19 cellular contexts compared by ENCODE assay signal in the genomic region with DNA sequence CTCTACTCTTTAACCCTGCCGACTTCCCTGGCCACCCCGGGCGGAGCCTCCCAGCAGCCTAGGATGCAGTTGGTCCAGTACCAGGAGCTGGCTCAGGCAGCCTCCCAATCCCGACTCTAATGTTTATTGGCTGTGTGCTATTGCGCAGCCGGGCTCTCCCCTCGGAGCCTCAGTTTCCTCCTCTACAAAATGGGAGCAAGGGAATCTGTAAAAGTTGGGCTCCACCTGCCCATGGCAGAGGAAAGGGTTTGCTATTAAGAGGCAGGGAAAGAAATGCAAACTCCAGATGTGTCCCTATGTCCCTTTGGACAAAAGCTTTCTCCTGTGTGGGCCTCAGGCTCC.
DNase-seq lines count a peak whose midpoint lies in the region; ATAC-seq and TF ChIP-seq lines count a peak whose summit lies in the region.
"Had no signal": no experiment of that assay in that cellular context is flagged by ENCODE, and none has a peak within 500 bp of the region (broad histone marks: within the 10 kb centered on the region; RNA-seq: fewer than 3 reads in every experiment).

No MANE protein-coding gene starts in this region.

- H3F3A ChIP-seq in neural progenitor cell (ENCODE audit: low read depth): peaks cover 37% of the 10 kb centered on the region

- no peak overlapping the region for H2BK20ac ChIP-seq in H9 (ENCODE audit: low read depth, low read length, poor library complexity, severe bottlenecking)

- no peaks in the 10 kb centered on the region for H3K27me3 ChIP-seq in H9 (ENCODE audit: insufficient read depth, low read length)
- H3K27me3 ChIP-seq in WERI-Rb-1 (ENCODE audit: insufficient read depth, low read depth, severe bottlenecking): peaks cover 11% of the 10 kb centered on the region
- no peaks in the 10 kb centered on the region for H3K27me3 ChIP-seq in neural progenitor cell
- H3K27me3 ChIP-seq: BE2C, Peyer's patch had no signal

- H3K4me1 Mint-ChIP-seq in H9: peaks cover 21 to 44% of the 10 kb centered on the region in 2 experiments
- peaks cover 50% of the 10 kb centered on the region for H3K4me1 Mint-ChIP-seq in neural progenitor cell
- no peaks in the 10 kb centered on the region for H3K4me1 Mint-ChIP-seq in activated T-helper 1 cell treated with anti-CD3 and anti-CD28 coated beads, Interleukin-12 subunit alpha, Interleukin-12 subunit beta, Interleukin-2, Interleukin-4 antibody, amounts not matched to agents 30 ng/mL and 10 ng/mL and 1 ng/mL, durations not matched to agents 14 hours and 24 hours and 36 hours (ENCODE audit: low read depth)

- H3K27me3 Mint-ChIP-seq in H9 (ENCODE audit: low read depth) (peaks cover 48% of the 10 kb centered on the region), neural progenitor cell (ENCODE audit: insufficient read depth, low read depth) (peaks cover 7% of the 10 kb centered on the region)
- H3K27me3 Mint-ChIP-seq in activated T-helper 1 cell treated with anti-CD3 and anti-CD28 coated beads, Interleukin-12 subunit alpha, Interleukin-12 subunit beta, Interleukin-2, Interleukin-4 antibody, amounts not matched to agents 30 ng/mL and 10 ng/mL and 1 ng/mL, durations not matched to agents 14 hours and 24 hours and 36 hours (ENCODE audit: insufficient read depth): peaks cover 5% of the 10 kb centered on the region
- H3K27me3 Mint-ChIP-seq: CD4-positive, CD25-positive, alpha-beta regulatory T cell had no signal

- H3K4me2 ChIP-seq in H9 (ENCODE audit: insufficient read depth, insufficient read length, low read length) (peak overlapping the region; percentile 34), neural progenitor cell (no peak overlapping the region)
- H3K4me2 ChIP-seq: KMS-11 had no signal

- no peak overlapping the region for H2BK120ac ChIP-seq in H9 (ENCODE audit: low read depth, low read length, poor library complexity, severe bottlenecking)

- H3K23ac ChIP-seq in H9 (ENCODE audit: insufficient read length, low read depth, low read length): no peak overlapping the region

- H2BK12ac ChIP-seq in H9 (ENCODE audit: insufficient read length, low read depth, low read length): no peak overlapping the region

- H2AK5ac ChIP-seq in H9 (ENCODE audit: insufficient read length, low read length): no peak overlapping the region

- H3K4me3 ChIP-seq in WERI-Rb-1 (ENCODE audit: low read depth, low read length) (no peak overlapping the region), neural progenitor cell (no peak overlapping the region)
- H3K4me3 ChIP-seq: Peyer's patch, SK-N-MC had no signal

- peak overlapping the region in 1 of 2 experiments; percentile 47; a peak in 1 of 5 replicates for H3K4me3 Mint-ChIP-seq in H9
- peak overlapping the region; percentile 46 for H3K4me3 Mint-ChIP-seq in neural progenitor cell
- no peak overlapping the region for H3K4me3 Mint-ChIP-seq in activated T-helper 1 cell treated with anti-CD3 and anti-CD28 coated beads, Interleukin-12 subunit alpha, Interleukin-12 subunit beta, Interleukin-2, Interleukin-4 antibody, amounts not matched to agents 30 ng/mL and 10 ng/mL and 1 ng/mL, durations not matched to agents 14 hours and 24 hours and 36 hours
- H3K4me3 Mint-ChIP-seq: CD4-positive, CD25-positive, alpha-beta regulatory T cell; IgD-negative memory B cell had no signal

- no peak for TF ChIP-seq CTCF in H9 (conservative IDR thresholded peaks at IDR 0.05)
- no peak for TF ChIP-seq CTCF in WERI-Rb-1 (IDR thresholded peaks at IDR 0.05; ENCODE audit: low read depth, low read length)
- TF ChIP-seq CTCF in neural progenitor cell (IDR thresholded peaks at IDR 0.05): no peak

- no peak overlapping the region for H3K27ac ChIP-seq in H9 (ENCODE audit: insufficient read length, low read depth, low read length)
- peak overlapping the region; percentile 46; the same call in 1 of the 2 replicates for H3K27ac ChIP-seq in WERI-Rb-1
- peak overlapping the region; percentile 78 for H3K27ac ChIP-seq in neural progenitor cell
- H3K27ac ChIP-seq: KMS-11, Peyer's patch, SK-N-MC had no signal

- no peak overlapping the region for H4K8ac ChIP-seq in H9 (replicated peaks; ENCODE audit: insufficient read length, low read depth, low read length)

- intact Hi-C loops in activated T-helper 1 cell treated with anti-CD3 and anti-CD28 coated beads, Interleukin-12 subunit alpha, Interleukin-12 subunit beta, Interleukin-2, Interleukin-4 antibody, amounts not matched to agents 30 ng/mL and 10 ng/mL and 1 ng/mL, durations not matched to agents 14 hours and 24 hours and 36 hours (cut with micrococcal nuclease): no loop called here

- peaks cover 69 to 73% of the 10 kb centered on the region in 2 experiments for H3K9me3 Mint-ChIP-seq in H9
- peaks cover 6% of the 10 kb centered on the region for H3K9me3 Mint-ChIP-seq in neural progenitor cell
- no peaks in the 10 kb centered on the region for H3K9me3 Mint-ChIP-seq in activated T-helper 1 cell treated with anti-CD3 and anti-CD28 coated beads, Interleukin-12 subunit alpha, Interleukin-12 subunit beta, Interleukin-2, Interleukin-4 antibody, amounts not matched to agents 30 ng/mL and 10 ng/mL and 1 ng/mL, durations not matched to agents 14 hours and 24 hours and 36 hours
- H3K9me3 Mint-ChIP-seq: CD4-positive, CD25-positive, alpha-beta regulatory T cell had no signal

- H4K91ac ChIP-seq in H9 (ENCODE audit: insufficient read length, low read depth, low read length): no peak overlapping the region

- H3K56ac ChIP-seq in H9 (ENCODE audit: insufficient read length, low read depth, low read length): no peak overlapping the region

- H2BK15ac ChIP-seq in H9 (ENCODE audit: low read depth, low read length): no peak overlapping the region

- H3K9me3 ChIP-seq in H9 (ENCODE audit: control insufficient read depth, low read depth, low read length) (no peaks in the 10 kb centered on the region), WERI-Rb-1 (ENCODE audit: severe bottlenecking) (no peaks in the 10 kb centered on the region), neural progenitor cell (ENCODE audit: low read depth) (no peaks in the 10 kb centered on the region)
- H3K9me3 ChIP-seq: BE2C, Peyer's patch had no signal

- H2AFZ ChIP-seq in H9 (ENCODE audit: low read length) (no peak overlapping the region), neural progenitor cell (replicated peaks) (no peak overlapping the region)

- no CpG with 5 or more reads among the region's 7 CpGs for WGBS in H9 (ENCODE audit: extremely low coverage, insufficient read length, low lambda C conversion rate)

- DNase-seq in H9: no peak
- DNase-seq in WERI-Rb-1: no peak
- DNase-seq in neural progenitor cell (ENCODE audit: low spot score): no peak
- no peak for DNase-seq in COLO829 (ENCODE audit: low spot score)
- DNase-seq in germinal center (ENCODE audit: low spot score): no peak
- DNase-seq in activated T-helper 1 cell treated with anti-CD3 and anti-CD28 coated beads, Interleukin-12 subunit alpha, Interleukin-12 subunit beta, Interleukin-2, Interleukin-4 antibody, amounts not matched to agents 30 ng/mL and 10 ng/mL and 1 ng/mL, durations not matched to agents 14 hours and 24 hours and 36 hours (ENCODE audit: low spot score): no peak
- DNase-seq: ACHN; BE2C; CD4-positive, CD25-positive, alpha-beta regulatory T cell; MM.1S; NCI-H2029; NCI-H446; NCI-H524 treated with DMSO at 0.1 percent for 48 hours; Peyer's patch; SIG-M5 had no signal

- no peak overlapping the region for H2BK5ac ChIP-seq in H9 (ENCODE audit: insufficient read length, low read length)

- H3K4me1 ChIP-seq in H9 (ENCODE audit: insufficient read depth, low read length) (peaks cover 1% of the 10 kb centered on the region; the same call in 1 of the 2 replicates), neural progenitor cell (peaks cover 18% of the 10 kb centered on the region)
- H3K4me1 ChIP-seq: BE2C, Peyer's patch had no signal

- H3K79me2 ChIP-seq in H9 (ENCODE audit: insufficient read depth, low read length) (no peaks in the 10 kb centered on the region), neural progenitor cell (ENCODE audit: low read depth) (no peaks in the 10 kb centered on the region)

- no peak overlapping the region for H4K5ac ChIP-seq in H9 (ENCODE audit: insufficient read length, low read depth, low read length)

- H3K18ac ChIP-seq in H9 (ENCODE audit: insufficient read length, low read depth, low read length): no peak overlapping the region

- H3K14ac ChIP-seq in H9 (ENCODE audit: insufficient read depth, low read length): no peak overlapping the region

- no peaks in the 10 kb centered on the region for H4K20me1 ChIP-seq in H9 (ENCODE audit: control insufficient read depth, insufficient read depth, insufficient read length)
- H4K20me1 ChIP-seq in neural progenitor cell (ENCODE audit: low read depth): no peaks in the 10 kb centered on the region

- H3K79me1 ChIP-seq in H9 (ENCODE audit: insufficient read depth, low read depth, low read length, poor library complexity, severe bottlenecking): no peaks in the 10 kb centered on the region

- H3K36me3 Mint-ChIP-seq in H9 (ENCODE audit: insufficient read depth in 1 of 3, low read depth in 3 of 3) (peaks cover 0 to 6% (median 2%) of the 10 kb centered on the region in 3 experiments; a peak in 4 of 7 replicates), neural progenitor cell (no peaks in the 10 kb centered on the region)
- no peaks in the 10 kb centered on the region for H3K36me3 Mint-ChIP-seq in activated T-helper 1 cell treated with anti-CD3 and anti-CD28 coated beads, Interleukin-12 subunit alpha, Interleukin-12 subunit beta, Interleukin-2, Interleukin-4 antibody, amounts not matched to agents 30 ng/mL and 10 ng/mL and 1 ng/mL, durations not matched to agents 14 hours and 24 hours and 36 hours (ENCODE audit: low read depth)
- H3K36me3 Mint-ChIP-seq: CD4-positive, CD25-positive, alpha-beta regulatory T cell; IgD-negative memory B cell had no signal

- H3K4ac ChIP-seq in H9 (ENCODE audit: low read depth, low read length): no peak overlapping the region

- H3K36me3 ChIP-seq in WERI-Rb-1: no peaks in the 10 kb centered on the region
- no peaks in the 10 kb centered on the region for H3K36me3 ChIP-seq in neural progenitor cell
- H3K36me3 ChIP-seq: BE2C, Peyer's patch had no signal

- no peak overlapping the region for H3T11ph ChIP-seq in H9 (ENCODE audit: low read length)

- ATAC-seq in HG03039 (IDR thresholded peaks at IDR 0.05; ENCODE audit: unreplicated experiment): no peak

- H3K9ac ChIP-seq in H9 (ENCODE audit: extremely low read depth, insufficient read length, low read length) (no peak overlapping the region), neural progenitor cell (no peak overlapping the region)
- H3K9ac ChIP-seq: KMS-11 had no signal

- no peaks in the 10 kb centered on the region for H3K23me2 ChIP-seq in H9 (ENCODE audit: insufficient read length, low read depth, low read length, poor library complexity, severe bottlenecking)

- H3K27ac Mint-ChIP-seq in H9: no peak overlapping the region
- no peak overlapping the region for H3K27ac Mint-ChIP-seq in neural progenitor cell
- H3K27ac Mint-ChIP-seq in activated T-helper 1 cell treated with anti-CD3 and anti-CD28 coated beads, Interleukin-12 subunit alpha, Interleukin-12 subunit beta, Interleukin-2, Interleukin-4 antibody, amounts not matched to agents 30 ng/mL and 10 ng/mL and 1 ng/mL, durations not matched to agents 14 hours and 24 hours and 36 hours: no peak overlapping the region
- H3K27ac Mint-ChIP-seq: CD4-positive, CD25-positive, alpha-beta regulatory T cell had no signal
